25 cellular contexts compared by ENCODE assay signal in genomic region chr6:113888493-113888892, GRCh38. TPM values are rescaled to one million over a fixed set of nuclear protein-coding genes. Genes with fewer than 3 reads are reported as not detected.
A peak's percentile ranks its signal among the peaks of the same experiment; 100 is the strongest.
DNase-seq lines count a peak whose midpoint lies in the region; ATAC-seq, FAIRE-seq and TF ChIP-seq lines count a peak whose summit lies in the region.
"Had no signal": no experiment of that assay in that cellular context is flagged by ENCODE, and none has a peak within 500 bp of the region (broad histone marks: within the 10 kb centered on the region; RNA-seq: fewer than 3 reads in every experiment).

No MANE protein-coding gene starts in this region.

- H4K20me1 ChIP-seq in DND-41 (ENCODE audit: insufficient read depth, low read length) (no peaks in the 10 kb centered on the region), keratinocyte (ENCODE audit: control insufficient read depth, extremely low read depth, insufficient read depth, low read length) (no peaks in the 10 kb centered on the region)

- no peaks in the 10 kb centered on the region for H3K9me3 ChIP-seq in DND-41 (ENCODE audit: insufficient read depth, low read length, severe bottlenecking)
- no peaks in the 10 kb centered on the region for H3K9me3 ChIP-seq in RWPE2 (ENCODE audit: severe bottlenecking)
- no peaks in the 10 kb centered on the region for H3K9me3 ChIP-seq in keratinocyte (ENCODE audit: control insufficient read depth, low read depth, low read length)
- H3K9me3 ChIP-seq: BE2C had no signal

- FAIRE-seq in keratinocyte (lab: Jason Lieb, UNC): peak; percentile 55

- H3K27me3 ChIP-seq in DND-41 (ENCODE audit: insufficient read depth, low read length, poor library complexity) (no peaks in the 10 kb centered on the region), RWPE2 (ENCODE audit: insufficient read depth, poor library complexity, severe bottlenecking) (no peaks in the 10 kb centered on the region), keratinocyte (ENCODE audit: control insufficient read depth, extremely low read depth, insufficient read depth, low read length) (no peaks in the 10 kb centered on the region), brain microvascular endothelial cell (replicated peaks) (no peaks in the 10 kb centered on the region)
- H3K27me3 ChIP-seq: BE2C had no signal

- no peak for TF ChIP-seq CTCF in DND-41 (IDR thresholded peaks at IDR 0.05; ENCODE audit: borderline replicate concordance, extremely low read depth, low read length, poor library complexity, severe bottlenecking)
- no peak for TF ChIP-seq CTCF in RWPE2 (IDR thresholded peaks at IDR 0.05; ENCODE audit: poor library complexity, severe bottlenecking)
- TF ChIP-seq CTCF in keratinocyte (optimal IDR thresholded peaks at IDR 0.05 in 1 of 3, IDR thresholded peaks at IDR 0.05 in 1 of 3, conservative IDR thresholded peaks at IDR 0.05 in 1 of 3; ENCODE audit: extremely low read depth in 1 of 3, insufficient read depth in 2 of 3, low read length in 3 of 3): no peak
- TF ChIP-seq CTCF in brain microvascular endothelial cell (IDR thresholded peaks at IDR 0.05; ENCODE audit: low read depth, low read length, missing control alignments): no peak

- no peak overlapping the region for H3K9ac ChIP-seq in DND-41 (ENCODE audit: low read depth, low read length)
- H3K9ac ChIP-seq in keratinocyte (ENCODE audit: control insufficient read depth, extremely low read depth, insufficient read depth, low read length): no peak overlapping the region
- H3K9ac ChIP-seq: GM23248, KMS-11, SK-N-SH had no signal

- in situ Hi-C loops in brain microvascular endothelial cell (cut with HindIII; ENCODE audit: low pct_ligation_motif_present, low sequenced_read_pairs): loop anchor here (25.0 kb wide), 1 partner anchor 1101 kb away; no protein-coding TSS in a partner anchor

- H3K36me3 ChIP-seq in DND-41 (ENCODE audit: insufficient read depth, low read length): no peaks in the 10 kb centered on the region
- H3K36me3 ChIP-seq in RWPE2 (ENCODE audit: low read depth): no peaks in the 10 kb centered on the region
- H3K36me3 ChIP-seq in keratinocyte (ENCODE audit: control insufficient read depth in 2 of 2, extremely low read depth in 1 of 2, insufficient read depth in 2 of 2, low read length in 2 of 2): no peaks in the 10 kb centered on the region
- H3K36me3 ChIP-seq in brain microvascular endothelial cell (replicated peaks): no peaks in the 10 kb centered on the region
- H3K36me3 ChIP-seq: BE2C had no signal

- H3K9me1 ChIP-seq in keratinocyte (ENCODE audit: control insufficient read depth, extremely low read depth, insufficient read depth, low read length): no peaks in the 10 kb centered on the region

- DNase-seq in DND-41 (peak; percentile 8), ELR (ENCODE audit: low read depth) (peak; percentile 3), RWPE2 (ENCODE audit: low spot score) (no peak), keratinocyte (ENCODE audit: low read depth, low spot score) (no peak), brain microvascular endothelial cell (no peak), posterior vena cava (ENCODE audit: low spot score) (no peak), NCI-H1436 treated with DMSO at 0.1 percent for 48 hours (lab: John Stamatoyannopoulos, UW) (no peak)
- DNase-seq: BE2C; CD8-positive, alpha-beta memory T cell; DMS 273 treated with DMSO at 0.1 percent for 48 hours; GM23248; H7; NCI-H1092; NCI-H1417 treated with DMSO at 0.1 percent for 48 hours; NCI-H187; NCI-H2081 treated with DMSO at 0.1 percent for 48 hours; NCI-H2171; NCI-H226; NCI-H510A; NCI-H69; SK-N-SH had no signal

- H3K79me2 ChIP-seq in DND-41 (ENCODE audit: insufficient read depth, low read length) (no peaks in the 10 kb centered on the region), keratinocyte (ENCODE audit: control insufficient read depth, insufficient read depth, low read length) (no peaks in the 10 kb centered on the region)

- dilution Hi-C loops in keratinocyte (cut with MboI; ENCODE audit: extremely low pct_ligation_motif_present, low sequenced_read_pairs): loop anchor here (25.0 kb wide), 1 partner anchor 1101 kb away; no protein-coding TSS in a partner anchor

- ATAC-seq in DND-41 (ENCODE audit: insufficient read depth, low read depth): peak; percentile 60; the same call in 2 of the 3 replicates
- peak; percentile 38; the same call in 1 of the 3 replicates for ATAC-seq in RWPE2 (ENCODE audit: low read depth)
- no peak for ATAC-seq in HG03045 (IDR thresholded peaks at IDR 0.05; ENCODE audit: unreplicated experiment)
- ATAC-seq: Panc1 had no signal

- no peak overlapping the region for H3K27ac ChIP-seq in DND-41 (ENCODE audit: low read length)
- no peak overlapping the region for H3K27ac ChIP-seq in RWPE2 (ENCODE audit: poor library complexity, severe bottlenecking)
- no peak overlapping the region for H3K27ac ChIP-seq in keratinocyte (ENCODE audit: control insufficient read depth, insufficient read depth, low read length)
- H3K27ac ChIP-seq in brain microvascular endothelial cell: no peak overlapping the region
- H3K27ac ChIP-seq: GM23248, KMS-11 had no signal

- H3K4me3 ChIP-seq in DND-41 (ENCODE audit: low read depth in 1 of 2, low read length in 2 of 2) (no peak overlapping the region), RWPE2 (ENCODE audit: severe bottlenecking) (no peak overlapping the region), keratinocyte (ENCODE audit: control insufficient read depth in 2 of 3, extremely low read depth in 1 of 3, insufficient read depth in 2 of 3, low read depth in 1 of 3, low read length in 3 of 3) (no peak overlapping the region), brain microvascular endothelial cell (ENCODE audit: low read depth, low read length) (no peak overlapping the region)
- H3K4me3 ChIP-seq: GM23248 had no signal

- H3K4me2 ChIP-seq in DND-41 (ENCODE audit: insufficient read depth, low read length) (no peak overlapping the region), keratinocyte (ENCODE audit: control insufficient read depth, extremely low read depth, insufficient read depth, low read depth, low read length) (no peak overlapping the region)
- H3K4me2 ChIP-seq: KMS-11, SK-N-SH had no signal

- intact Hi-C loops in posterior vena cava (cut with DNase I): no loop called here

- H2AFZ ChIP-seq in DND-41 (ENCODE audit: low read depth, low read length) (no peak overlapping the region), keratinocyte (ENCODE audit: control insufficient read depth, low read length) (no peak overlapping the region)
- H2AFZ ChIP-seq: GM23248 had no signal

- H3K4me1 ChIP-seq in DND-41 (ENCODE audit: insufficient read depth, low read length) (no peaks in the 10 kb centered on the region), RWPE2 (ENCODE audit: insufficient read depth, poor library complexity, severe bottlenecking) (no peaks in the 10 kb centered on the region), keratinocyte (ENCODE audit: control insufficient read depth, extremely low read depth, insufficient read depth, low read length) (no peaks in the 10 kb centered on the region)
- H3K4me1 ChIP-seq: BE2C had no signal

RNA-seq across cellular contexts. Expression of gene MARCKS, which starts 31.3 kb away (rescaled TPM):
- polyA plus RNA-seq in keratinocyte: 33.2 to 50.8 TPM (median 38.3 TPM) in 3 replicates
- 21.0 TPM for polyA plus RNA-seq in keratinocyte (2011; ENCODE audit: low read depth)
- 20.8 and 38.9 TPM in 2 replicates for polyA plus RNA-seq in keratinocyte (2011; cell fraction: cytosol; rRNA removed)
- polyA plus RNA-seq in keratinocyte (2011; cell fraction: nucleus; rRNA removed): 43.9 and 64.9 TPM in 2 replicates
- 49.5 and 49.9 TPM in 2 replicates for polyA plus RNA-seq in keratinocyte (2012; ENCODE audit: low replicate concordance)
- 7.1 to 29.0 TPM (median 17.1 TPM) in 3 replicates for polyA minus RNA-seq in keratinocyte
- polyA minus RNA-seq in keratinocyte (2011; cell fraction: cytosol; rRNA and poly(A)+ RNA removed): 64.8 TPM
- 47.7 and 62.8 TPM in 2 replicates for polyA minus RNA-seq in keratinocyte (2011; cell fraction: nucleus; rRNA and poly(A)+ RNA removed)
- total RNA-seq in posterior vena cava: 10 to 100 TPM; 49.6 to 69.2 TPM
- total RNA-seq: G401 had no signal
- polyA plus RNA-seq: CD8-positive, alpha-beta memory T cell had no signal

Comparison
In these comparisons a context has a peak if more than half of its experiments do, and no peak if none do; other contexts are left out.
1. DNase-seq: peak in DND-41 (single experiment) and ELR (single experiment); none in RWPE2 (single experiment), keratinocyte (single experiment), brain microvascular endothelial cell (single experiment), posterior vena cava (single experiment) and NCI-H1436 treated with DMSO at 0.1 percent for 48 hours (single experiment).